In the genomic region with DNA sequence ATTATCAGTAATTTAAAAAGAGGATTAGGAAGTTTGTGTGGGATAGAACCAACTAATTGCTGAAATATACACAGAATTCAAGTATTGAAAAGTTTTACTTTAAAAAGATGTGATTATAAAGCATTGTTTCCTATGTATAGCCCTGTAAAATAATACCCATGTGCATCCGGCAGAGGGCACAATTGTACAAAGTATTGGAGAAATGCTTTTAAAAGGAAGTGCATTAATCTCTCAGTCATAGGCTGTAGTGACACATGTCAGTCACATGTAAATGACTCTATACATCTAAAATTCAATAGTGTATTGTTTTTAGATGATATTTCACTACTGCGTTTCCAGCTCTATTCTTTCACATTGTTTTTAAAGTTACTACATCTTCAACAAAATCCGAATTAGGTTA, we compare ENCODE assay signal across 7 cellular contexts. TPM values are rescaled to one million over a fixed set of nuclear protein-coding genes. Genes with fewer than 3 reads are reported as not detected.
A peak's percentile ranks its signal among the peaks of the same experiment; 100 is the strongest.
DNase-seq lines count a peak whose midpoint lies in the region; ATAC-seq and TF ChIP-seq lines count a peak whose summit lies in the region.

No MANE protein-coding gene starts in this region.

- H3K4me3 Mint-ChIP-seq in endodermal cell = no peak overlapping the region
- H3K4me3 Mint-ChIP-seq in nephron = no peak overlapping the region

- DNase-seq in NCI-H2227 treated with DMSO at 0.1 percent for 48 hours (lab: John Stamatoyannopoulos, UW) (peak; percentile 48), endodermal cell (peak; percentile 66), upper lobe of right lung (no peak)
- DNase-seq in activated CD4-positive, alpha-beta T cell treated with anti-CD3 and anti-CD28 coated beads, Interleukin-2, amount 50 U/mL, for 24 hours (ENCODE audit: low read depth in 1 of 2, low spot score in 1 of 2) = peak; percentile 6 to 45

- H3K36me3 ChIP-seq in endodermal cell (ENCODE audit: control insufficient read depth, insufficient read depth, low read length) (no peaks in the 10 kb centered on the region), upper lobe of right lung (no peaks in the 10 kb centered on the region)

- no peaks in the 10 kb centered on the region for H3K9me3 ChIP-seq in endodermal cell (ENCODE audit: control insufficient read depth, low read length)
- no peaks in the 10 kb centered on the region for H3K9me3 ChIP-seq in upper lobe of right lung

- H3K9me3 Mint-ChIP-seq in endodermal cell = peaks cover 41% of the 10 kb centered on the region
- H3K9me3 Mint-ChIP-seq in nephron = peaks cover 7% of the 10 kb centered on the region

- H3K4me1 ChIP-seq in endodermal cell (ENCODE audit: control insufficient read depth, insufficient read depth, low read length) (no peaks in the 10 kb centered on the region), upper lobe of right lung (no peaks in the 10 kb centered on the region)

- no peak overlapping the region for H3K9ac ChIP-seq in endodermal cell (ENCODE audit: extremely low read depth, low read length, poor library complexity, severe bottlenecking)

- H3K27ac ChIP-seq in endodermal cell (ENCODE audit: low read depth, low read length) (no peak overlapping the region), upper lobe of right lung (no peak overlapping the region)

- no CpG with 5 or more reads among the region's 3 CpGs for WGBS in endodermal cell (ENCODE audit: insufficient coverage in 1 of 2, insufficient read length in 1 of 2), 2 experiments

- no peak overlapping the region for H3K27ac Mint-ChIP-seq in endodermal cell
- no peak overlapping the region for H3K27ac Mint-ChIP-seq in nephron

- ATAC-seq in HG02642 (IDR thresholded peaks at IDR 0.05; ENCODE audit: poor library complexity, unreplicated experiment) = peak; percentile 80
- ATAC-seq in upper lobe of right lung = peak; percentile 83

- H3K27me3 Mint-ChIP-seq in endodermal cell (ENCODE audit: insufficient read depth) = no peaks in the 10 kb centered on the region
- no peaks in the 10 kb centered on the region for H3K27me3 Mint-ChIP-seq in nephron (ENCODE audit: low read depth)

- intact Hi-C loops in upper lobe of right lung (cut with DNase I) = no loop called here

- H3K4me1 Mint-ChIP-seq in endodermal cell = no peaks in the 10 kb centered on the region
- H3K4me1 Mint-ChIP-seq in nephron = no peaks in the 10 kb centered on the region

- H3K4me3 ChIP-seq in endodermal cell (ENCODE audit: low read length) (no peak overlapping the region), upper lobe of right lung (no peak overlapping the region)

- H3K27me3 ChIP-seq in endodermal cell (ENCODE audit: control insufficient read depth, insufficient read depth, low read length, poor library complexity, severe bottlenecking) (no peaks in the 10 kb centered on the region), upper lobe of right lung (no peaks in the 10 kb centered on the region)

- TF ChIP-seq CTCF in GM12873 (IDR thresholded peaks at IDR 0.05; ENCODE audit: insufficient read depth, low read depth, low read length, missing control alignments) (peak; percentile 61), endodermal cell (conservative IDR thresholded peaks at IDR 0.05) (peak; percentile 82), nephron (IDR thresholded peaks at IDR 0.05; ENCODE audit: unreplicated experiment in 3 of 3) (peak; percentile 70 to 83 (median 82)), upper lobe of right lung (IDR thresholded peaks at IDR 0.05) (peak; percentile 59)

- H3K36me3 Mint-ChIP-seq in endodermal cell (ENCODE audit: low read depth) = no peaks in the 10 kb centered on the region
- H3K36me3 Mint-ChIP-seq in nephron (ENCODE audit: low read depth) = no peaks in the 10 kb centered on the region

RNA-seq across cellular contexts. Expression of a gene that starts 9.7 kb away (rescaled TPM):
- 10 to 100 TPM; 18.2 to 23.6 TPM for total RNA-seq in endodermal cell
- polyA plus RNA-seq in endodermal cell (2013, experiment 1 of 2) = 28.4 TPM
- 29.0 TPM for polyA plus RNA-seq in endodermal cell (2013, experiment 2 of 2)
- 16.4 TPM for total RNA-seq in upper lobe of right lung
